In the genomic region with DNA sequence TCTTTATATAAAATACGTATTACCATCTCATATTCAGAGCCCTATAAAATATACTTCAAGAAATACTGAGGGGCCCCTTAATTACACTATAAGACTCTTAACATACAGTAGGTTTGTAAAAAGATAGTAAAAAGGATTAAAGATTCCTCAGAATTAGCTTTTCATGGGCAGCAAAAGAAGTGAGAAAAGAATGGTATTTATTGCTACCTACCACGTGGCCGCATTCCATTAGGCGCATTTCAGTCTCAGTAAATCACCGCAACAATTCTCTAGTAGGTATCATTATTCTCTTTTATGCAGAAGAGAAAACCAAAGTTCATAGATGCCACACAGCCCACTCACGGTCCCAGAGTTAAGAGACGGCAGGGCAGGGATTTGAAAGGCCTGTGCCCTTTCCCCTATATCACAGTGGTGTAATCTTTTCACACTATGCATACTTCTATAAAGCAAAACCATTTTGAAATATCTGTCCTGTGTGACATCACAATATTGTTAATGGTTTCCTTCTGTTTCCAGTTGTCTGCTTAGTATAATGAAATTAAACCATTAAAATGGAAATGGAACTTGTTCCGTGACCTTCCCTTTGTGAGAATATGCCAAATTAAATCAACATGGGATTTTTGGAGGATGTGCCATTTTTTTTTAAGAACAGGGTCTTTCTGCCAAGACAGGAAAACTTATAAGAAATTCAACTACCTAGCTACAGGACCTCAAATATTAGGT, we compare ENCODE assay signal across 30 cellular contexts.
"Had no signal": no experiment of that assay in that cellular context is flagged by ENCODE, and none has a peak within 500 bp of the region (broad histone marks: within the 10 kb centered on the region; RNA-seq: fewer than 3 reads in every experiment).

No MANE protein-coding gene starts in this region.

- H3K27ac Mint-ChIP-seq: dendritic cell treated with granulocyte-macrophage colony-stimulating factor and Interleukin-4, amounts not matched to agents 40 ng/mL and 50 ng/mL, for 4 days; endodermal cell; immature natural killer cell; memory B cell; mesothelial cell of epicardium; naive thymus-derived CD4-positive, alpha-beta T cell; nephron; neural progenitor cell had no signal

- DNase-seq: colonic mucosa; effector CD8-positive, alpha-beta T cell; endodermal cell; hypothalamus; immature natural killer cell; islet precursor cell; kidney glomerular epithelial cell; left colon; left ventricle myocardium superior; lower lobe of right lung; naive thymus-derived CD4-positive, alpha-beta T cell; stimulated activated CD4-positive, alpha-beta T cell treated with anti-CD3 and anti-CD28 coated beads, Interleukin-12 subunit alpha, Interleukin-12 subunit beta, amount 100 ng/mL, for 4 hours; stimulated activated CD4-positive, alpha-beta T cell treated with anti-CD3 and anti-CD28 coated beads, Interleukin-1b, Interleukin-23, amount 100 ng/mL, for 48 hours; stimulated activated CD4-positive, alpha-beta T cell treated with anti-CD3 and anti-CD28 coated beads, Interleukin-4, amount 100 ng/mL, for 1 hour; stimulated activated CD8-positive, alpha-beta memory T cell treated with anti-CD3 and anti-CD28 coated beads, Interleukin-4, amount 100 ng/mL, for 48 hours; stimulated activated naive CD4-positive, alpha-beta T cell; stimulated activated naive CD8-positive, alpha-beta T cell treated with anti-CD3 and anti-CD28 coated beads, Interleukin-15, amount 100 ng/mL, for 72 hours; transverse colon had no signal

- H3K27me3 Mint-ChIP-seq: dendritic cell treated with granulocyte-macrophage colony-stimulating factor and Interleukin-4, amounts not matched to agents 40 ng/mL and 50 ng/mL, for 4 days; memory B cell; naive thymus-derived CD4-positive, alpha-beta T cell; stimulated activated naive CD8-positive, alpha-beta T cell treated with anti-CD3 and anti-CD28 coated beads, Interleukin-15, amount 100 ng/mL, for 72 hours had no signal

- H3K9me3 ChIP-seq: colonic mucosa, lower lobe of right lung, prostate gland, right atrium auricular region, suprapubic skin, transverse colon, vagina had no signal

- FAIRE-seq: frontal cortex had no signal

- H3K9me3 Mint-ChIP-seq: dendritic cell treated with granulocyte-macrophage colony-stimulating factor and Interleukin-4, amounts not matched to agents 40 ng/mL and 50 ng/mL, for 4 days; endodermal cell; immature natural killer cell; memory B cell; mesothelial cell of epicardium; nephron; neural progenitor cell; stimulated activated naive CD8-positive, alpha-beta T cell treated with anti-CD3 and anti-CD28 coated beads, Interleukin-15, amount 100 ng/mL, for 72 hours had no signal

- H3K4me1 Mint-ChIP-seq: memory B cell had no signal

- H3K27ac ChIP-seq: colonic mucosa, epithelial cell of prostate, lower lobe of right lung, neural progenitor cell, prostate gland, right atrium auricular region, suprapubic skin, transverse colon, vagina had no signal

- H2AFZ ChIP-seq: neural progenitor cell had no signal

- H3K27me3 ChIP-seq: colonic mucosa, neural progenitor cell, right atrium auricular region, suprapubic skin, transverse colon, vagina had no signal

- H3K4me2 ChIP-seq: neural progenitor cell, smooth muscle cell had no signal

- H3K9ac ChIP-seq: neural progenitor cell had no signal

- H3K4me3 ChIP-seq: colonic mucosa, lower lobe of right lung, neural progenitor cell, prostate gland, right atrium auricular region, smooth muscle cell, suprapubic skin, transverse colon, vagina had no signal

- H3K36me3 ChIP-seq: colonic mucosa, lower lobe of right lung, neural progenitor cell, prostate gland, right atrium auricular region, suprapubic skin, transverse colon, vagina had no signal

- H3K4me3 Mint-ChIP-seq: dendritic cell treated with granulocyte-macrophage colony-stimulating factor and Interleukin-4, amounts not matched to agents 40 ng/mL and 50 ng/mL, for 4 days; endodermal cell; immature natural killer cell; memory B cell; mesothelial cell of epicardium; naive thymus-derived CD4-positive, alpha-beta T cell; nephron; neural progenitor cell; stimulated activated naive CD8-positive, alpha-beta T cell treated with anti-CD3 and anti-CD28 coated beads, Interleukin-15, amount 100 ng/mL, for 72 hours had no signal

- H3K36me3 Mint-ChIP-seq: immature natural killer cell, memory B cell, mesothelial cell of epicardium, neural progenitor cell had no signal

- H3K4me1 ChIP-seq: colonic mucosa, lower lobe of right lung, prostate gland, right atrium auricular region, suprapubic skin, transverse colon, vagina had no signal
